ENCODE assay signal across 23 cellular contexts in the genomic region with DNA sequence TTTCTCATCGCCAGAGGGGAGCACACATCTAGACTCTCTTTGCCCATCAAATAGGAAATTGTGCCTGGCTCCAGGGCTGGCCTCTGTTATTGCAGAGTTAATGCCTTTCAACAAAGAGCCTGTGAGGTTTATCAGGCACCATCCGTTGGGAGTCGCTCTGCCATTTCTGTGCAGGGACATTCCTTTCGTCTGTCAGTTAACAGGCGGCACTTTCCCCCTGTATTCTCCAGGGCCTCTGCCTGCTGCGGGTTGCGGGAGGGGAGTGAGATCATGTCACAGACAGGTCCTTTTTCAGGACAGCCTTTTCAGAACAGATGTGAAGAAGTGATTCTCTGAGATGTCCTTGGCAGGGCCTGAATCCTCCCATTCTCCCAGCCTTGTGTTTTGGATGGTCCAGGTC. TPM values are rescaled to one million over a fixed set of nuclear protein-coding genes. Genes with fewer than 3 reads are reported as not detected.
A peak's percentile ranks its signal among the peaks of the same experiment; 100 is the strongest.
DNase-seq lines count a peak whose midpoint lies in the region; ATAC-seq, FAIRE-seq and TF ChIP-seq lines count a peak whose summit lies in the region.
"Had no signal": no experiment of that assay in that cellular context is flagged by ENCODE, and none has a peak within 500 bp of the region (broad histone marks: within the 10 kb centered on the region; RNA-seq: fewer than 3 reads in every experiment).

No MANE protein-coding gene starts in this region.

- TF ChIP-seq CTCF in K562 (IDR thresholded peaks at IDR 0.05 in 2 of 3, conservative IDR thresholded peaks at IDR 0.05 in 1 of 3; ENCODE audit: insufficient read depth in 2 of 3, low read depth in 1 of 3, low read length in 3 of 3) (peak in 2 of 3 experiments; percentile 15 to 35; a peak in 2 of 6 replicates), neural cell (IDR thresholded peaks at IDR 0.05; ENCODE audit: poor library complexity, severe bottlenecking) (no peak)

- DNase-seq in HUDEP-2 (lab: John Stamatoyannopoulos, UW; ENCODE audit: unreplicated experiment in 76 of 76): peak in 48 of 76 experiments; percentile 2 to 73 (median 30)
- peak in 3 of 4 experiments; percentile 23 to 73 (median 27) for DNase-seq in K562 (ENCODE audit: extremely low read depth in 1 of 4, low spot score in 3 of 4)
- peak; percentile 57 for DNase-seq in left ventricle myocardium superior
- no peak for DNase-seq in AG08396 (ENCODE audit: low spot score)
- no peak for DNase-seq in activated CD8-positive, alpha-beta memory T cell treated with anti-CD3 and anti-CD28 coated beads for 24 hours
- no peak for DNase-seq in effector memory CD4-positive, alpha-beta T cell
- DNase-seq in NCI-H2196 (lab: John Stamatoyannopoulos, UW; ENCODE audit: unreplicated experiment): no peak
- DNase-seq: activated naive CD4-positive, alpha-beta T cell treated with anti-CD3 and anti-CD28 coated beads for 36 hours; DND-41; left lung; natural killer cell; NCI-H1436; NCI-H446; posterior cingulate gyrus; stimulated activated CD4-positive, alpha-beta T cell treated with anti-CD3 and anti-CD28 coated beads, Interleukin-15, amount 100 ng/mL, for 24 hours; stimulated activated naive CD4-positive, alpha-beta T cell had no signal

- peak overlapping the region; percentile 69 for H2AFZ ChIP-seq in K562 (ENCODE audit: low read depth, low read length)
- H2AFZ ChIP-seq in neural cell (ENCODE audit: low read depth, low read length): no peak overlapping the region

- H4K20me1 ChIP-seq in K562 (replicated peaks; ENCODE audit: control insufficient read depth, insufficient read depth, low read length) (no peaks in the 10 kb centered on the region), neural cell (ENCODE audit: insufficient read depth) (no peaks in the 10 kb centered on the region)
- H4K20me1 ChIP-seq: BLaER1 treated with 17β-estradiol and CSF1 and Interleukin-3, amounts not matched to agents 10 nM and 100 nM had no signal

- H3K9me1 ChIP-seq in K562 (ENCODE audit: control insufficient read depth, insufficient read depth, low read length): no peaks in the 10 kb centered on the region

- ATAC-seq in K562 (peak; percentile 65), left ventricle myocardium superior (peak; percentile 79)
- ATAC-seq: HCT116, left lung, natural killer cell had no signal

- no peak for TF ChIP-seq POLR2A in K562 (conservative IDR thresholded peaks at IDR 0.05)

- H3K36me3 ChIP-seq in K562 (ENCODE audit: control insufficient read depth, insufficient read depth, low read length) (no peaks in the 10 kb centered on the region), neural cell (ENCODE audit: insufficient read depth, low read length) (no peaks in the 10 kb centered on the region)
- H3K36me3 ChIP-seq in effector memory CD4-positive, alpha-beta T cell (ENCODE audit: control insufficient read depth, insufficient read depth, low read length): no peaks in the 10 kb centered on the region
- H3K36me3 ChIP-seq: BLaER1 treated with 17β-estradiol and CSF1 and Interleukin-3, amounts not matched to agents 10 nM and 100 nM; left lung had no signal

- no peak overlapping the region; a peak in 1 of 4 replicates for H3K9ac ChIP-seq in K562 (ENCODE audit: insufficient read depth in 1 of 2, low read depth in 2 of 2, low read length in 2 of 2)
- no peak overlapping the region for H3K9ac ChIP-seq in neural cell (ENCODE audit: low read length)
- H3K9ac ChIP-seq: BLaER1 treated with 17β-estradiol and CSF1 and Interleukin-3, amounts not matched to agents 10 nM and 100 nM had no signal

- H3K4me3 ChIP-seq in K562 (no peak overlapping the region), neural cell (ENCODE audit: low read length) (no peak overlapping the region)
- H3K4me3 ChIP-seq in effector memory CD4-positive, alpha-beta T cell (ENCODE audit: insufficient read depth, low read depth, low read length, poor library complexity, severe bottlenecking): no peak overlapping the region
- H3K4me3 ChIP-seq: BLaER1 treated with 17β-estradiol and CSF1 and Interleukin-3, amounts not matched to agents 10 nM and 100 nM; left lung had no signal

- CTCF ChIA-PET in K562 (lab: Yijun Ruan, JAX; ENCODE audit: low intra/inter-chr PET ratio): no interaction called here

- TF ChIP-seq EP300 in K562 (IDR thresholded peaks at IDR 0.05; ENCODE audit: low read length) (no peak), neural cell (conservative IDR thresholded peaks at IDR 0.05; ENCODE audit: poor library complexity, severe bottlenecking) (no peak)

- H3K27ac ChIP-seq in K562 (ENCODE audit: extremely low read depth, low read depth, low read length) (no peak overlapping the region), neural cell (ENCODE audit: low read length) (no peak overlapping the region)
- H3K27ac ChIP-seq in effector memory CD4-positive, alpha-beta T cell (ENCODE audit: insufficient read depth, low read length, poor library complexity, severe bottlenecking): no peak overlapping the region
- H3K27ac ChIP-seq: BLaER1 treated with 17β-estradiol and CSF1 and Interleukin-3, amounts not matched to agents 10 nM and 100 nM; epithelial cell of prostate; left lung had no signal

- TF ChIP-seq RAD21 in K562 (CRISPR knock-in tag; conservative IDR thresholded peaks at IDR 0.05 in 1 of 2, IDR thresholded peaks at IDR 0.05 in 1 of 2) (peak; percentile 18 to 55; a peak in 2 of 4 replicates), neural cell (conservative IDR thresholded peaks at IDR 0.05) (no peak)

- H3K9me3 ChIP-seq in K562 (replicated peaks; ENCODE audit: control insufficient read depth, insufficient read depth, low read depth, low read length): no peaks in the 10 kb centered on the region
- H3K9me3 ChIP-seq in neural cell (ENCODE audit: low read length): no peaks in the 10 kb centered on the region
- no peaks in the 10 kb centered on the region for H3K9me3 ChIP-seq in effector memory CD4-positive, alpha-beta T cell (ENCODE audit: control insufficient read depth, low read length)
- H3K9me3 ChIP-seq: BLaER1 treated with 17β-estradiol and CSF1 and Interleukin-3, amounts not matched to agents 10 nM and 100 nM; left lung had no signal

- BruUV-seq in K562 (replicated peaks; lab: Mats Ljungman, UMichigan): no TSS peak

- H3F3A ChIP-seq in neural cell (ENCODE audit: insufficient read depth, low read length, poor library complexity, severe bottlenecking): no peaks in the 10 kb centered on the region

- H3K4me1 ChIP-seq in K562 (replicated peaks in 1 of 2; ENCODE audit: control insufficient read depth in 2 of 2, insufficient read depth in 2 of 2, low read length in 2 of 2): peaks cover 24 to 42% of the 10 kb centered on the region in 2 experiments; a peak in 4 of 5 replicates
- no peaks in the 10 kb centered on the region for H3K4me1 ChIP-seq in effector memory CD4-positive, alpha-beta T cell (ENCODE audit: control insufficient read depth, insufficient read depth, low read length, poor library complexity, severe bottlenecking)
- H3K4me1 ChIP-seq: left lung had no signal

- in situ Hi-C loops in K562 (cut with MboI): no loop called here

- intact Hi-C loops in K562 (cut with micrococcal nuclease): loop anchor here (5.0 kb wide), 1 partner anchor 146 kb away; no protein-coding TSS in a partner anchor
- intact Hi-C loops in left ventricle myocardium superior (cut with micrococcal nuclease): no loop called here

- 5% methylated on average over 7 of the region's 7 CpGs for WGBS in K562 (ENCODE audit: insufficient coverage, low coverage, missing lambda C conversion rate)

- POLR2A ChIA-PET in K562 (lab: Yijun Ruan, JAX): no interaction called here

- H3K79me2 ChIP-seq in K562 (ENCODE audit: control insufficient read depth, insufficient read depth, low read length): no peaks in the 10 kb centered on the region
- H3K79me2 ChIP-seq in neural cell (replicated peaks; ENCODE audit: insufficient read depth, low read length): no peaks in the 10 kb centered on the region

- H3K4me2 ChIP-seq in K562 (ENCODE audit: insufficient read depth, low read length) (peak overlapping the region; percentile 13; the same call in 1 of the 2 replicates), neural cell (ENCODE audit: low read length) (peak overlapping the region; percentile 14)

- FAIRE-seq in K562 (lab: Jason Lieb, UNC): peak; percentile 70
- FAIRE-seq: GM18507, urothelium cell line had no signal

- H3K9me2 ChIP-seq in neural cell (ENCODE audit: insufficient read depth, low read length): no peaks in the 10 kb centered on the region

- H3K27me3 ChIP-seq in K562 (ENCODE audit: control insufficient read depth in 2 of 2, insufficient read depth in 2 of 2, low read length in 2 of 2) (no peaks in the 10 kb centered on the region), neural cell (ENCODE audit: insufficient read depth, low read depth, low read length) (no peaks in the 10 kb centered on the region)
- no peaks in the 10 kb centered on the region for H3K27me3 ChIP-seq in effector memory CD4-positive, alpha-beta T cell (replicated peaks; ENCODE audit: control insufficient read depth, insufficient read depth, low read length, poor library complexity, severe bottlenecking)
- H3K27me3 ChIP-seq: left lung had no signal

TF ChIP-seq in K562, 482 proteins besides CTCF, POLR2A, EP300 and RAD21 (continues in another document):
- TF ChIP-seq U2AF1 (optimal IDR thresholded peaks at IDR 0.05; ENCODE audit: low read depth, low read length) (no peak), ETV1 (tag; conservative IDR thresholded peaks at IDR 0.05; ENCODE audit: low read depth) (no peak)

TF ChIP-seq in neural cell, 6 proteins besides CTCF, POLR2A, EP300 and RAD21 (continues in another document):
- no peak for TF ChIP-seq POLR2AphosphoS5 (IDR thresholded peaks at IDR 0.05)
- no peak for TF ChIP-seq SMC3 (conservative IDR thresholded peaks at IDR 0.05; ENCODE audit: poor library complexity)

RNA-seq across cellular contexts. Expression of a gene that starts 14.8 kb away (rescaled TPM):
- total RNA-seq in K562 (2011; cell fraction: chromatin; rRNA removed; ENCODE audit: low replicate concordance): not detected in 2 replicates
- total RNA-seq in K562 (2011; cell fraction: nucleolus; rRNA removed): not detected in 2 replicates
- not detected in 2 replicates for total RNA-seq in K562 (2011; cell fraction: nucleoplasm; rRNA removed)
- not detected in 2 replicates for total RNA-seq in K562 (2014; rRNA removed)
- not detected in 2 replicates for total RNA-seq in K562 (2014; rRNA removed; fragmentation: Illumina TruSeq; extraction: Trizol)
- not detected in 2 replicates for total RNA-seq in K562 (2015; rRNA removed; fragmentation: Illumina TruSeq; extraction: Trizol)
- total RNA-seq in K562 (2021): not detected in 2 replicates
- polyA plus RNA-seq in K562 (2011; rRNA removed): not detected in 2 replicates
- polyA plus RNA-seq in K562 (2011; cell fraction: cytosol; rRNA removed): not detected in 2 replicates
- not detected in 2 replicates for polyA plus RNA-seq in K562 (2011; cell fraction: nucleus; rRNA removed)
- polyA plus RNA-seq in K562 (2012): not detected in 2 replicates
- not detected in 2 replicates for polyA plus RNA-seq in K562 (2014; fragmentation: Illumina TruSeq; extraction: Trizol)
- not detected for polyA plus RNA-seq in K562 (2014; fragmentation: Nextera tagmentation; extraction: Ambion mirVana)
- polyA plus RNA-seq in K562 (2014; rRNA removed): 0.13 TPM in 1 of 2 replicates, not detected in the other
- polyA minus RNA-seq in K562 (2011; rRNA and poly(A)+ RNA removed): not detected in 2 replicates
- not detected in 2 replicates for polyA minus RNA-seq in K562 (2011; cell fraction: cytosol; rRNA and poly(A)+ RNA removed)
- polyA minus RNA-seq in K562 (2011; cell fraction: nucleus; rRNA and poly(A)+ RNA removed): not detected in 2 replicates
- 12.4 TPM for total RNA-seq in left ventricle myocardium superior
- polyA plus RNA-seq in neural cell: 14.8 and 15.4 TPM in 2 replicates
- 0.97 and 1.6 TPM in 2 replicates for polyA minus RNA-seq in neural cell
- total RNA-seq: OCI-LY7 had no signal

Comparison
In these comparisons a context has a peak if more than half of its experiments do, and no peak if none do; other contexts are left out.
1. DNase-seq: peak in HUDEP-2 (48 of 76), K562 (3 of 4) and left ventricle myocardium superior (single experiment); none in AG08396 (single experiment), activated CD8-positive, alpha-beta memory T cell treated with anti-CD3 and anti-CD28 coated beads for 24 hours (single experiment), effector memory CD4-positive, alpha-beta T cell (0 of 3) and NCI-H2196 (single experiment).
2. RNA of a gene that starts 14.8 kb away (total RNA-seq): 12.4 TPM in left ventricle myocardium superior (single experiment); not detected in K562; every median in the first group is over 10 times any median in the second.